ENCODE assay signal across 1 cellular context in the genomic region with DNA sequence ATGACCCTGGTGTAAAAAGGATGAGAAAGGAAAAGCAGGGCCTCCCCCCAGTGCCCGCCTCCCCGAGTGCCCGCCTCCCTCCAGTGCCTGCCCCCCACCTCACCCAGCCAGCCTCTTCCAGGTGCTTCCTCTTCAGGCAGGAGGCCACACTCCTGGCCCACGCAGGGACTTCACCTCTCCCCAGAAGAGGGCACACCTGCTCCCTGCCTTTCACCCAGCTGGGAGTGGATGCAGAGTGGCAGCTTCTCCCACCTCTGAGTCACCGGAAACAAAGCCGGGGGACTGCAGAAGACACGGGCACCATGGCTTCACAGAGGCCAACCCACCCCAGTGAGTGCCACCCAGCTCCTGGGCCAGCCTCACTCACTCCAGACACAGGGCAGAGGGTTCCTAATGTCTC.
A peak's percentile ranks its signal among the peaks of the same experiment; 100 is the strongest.
TF ChIP-seq lines count a peak whose summit lies in the region.

No MANE protein-coding gene starts in this region.

TF ChIP-seq in HepG2, 621 proteins besides CTCF, POLR2A, EP300 and RAD21 (continued from another document and continues in another):
- TF ChIP-seq ARID4A (CRISPR knock-in tag; IDR thresholded peaks at IDR 0.05; ENCODE audit: borderline replicate concordance) (no peak), ZNF282 (IDR thresholded peaks at IDR 0.05; ENCODE audit: partially characterized antibody) (no peak), TRAFD1 (CRISPR knock-in tag; IDR thresholded peaks at IDR 0.05; ENCODE audit: borderline replicate concordance) (no peak), ZNF740 (CRISPR knock-in tag; IDR thresholded peaks at IDR 0.05) (no peak), AGO2 (optimal IDR thresholded peaks at IDR 0.05; ENCODE audit: low read depth, low read length) (no peak), ZNF547 (CRISPR knock-in tag; IDR thresholded peaks at IDR 0.05) (no peak), STAG1 (CRISPR knock-in tag; IDR thresholded peaks at IDR 0.05) (peak; percentile 83), ZNF687 (CRISPR knock-in tag; IDR thresholded peaks at IDR 0.05) (peak; percentile 64), BORCS8-MEF2B (CRISPR knock-in tag; IDR thresholded peaks at IDR 0.05) (no peak), ZNF296 (CRISPR knock-in tag; conservative IDR thresholded peaks at IDR 0.05) (no peak), SMC3 (IDR thresholded peaks at IDR 0.05; ENCODE audit: low read length) (peak; percentile 64), SOX5 (CRISPR knock-in tag; IDR thresholded peaks at IDR 0.05; ENCODE audit: borderline replicate concordance) (no peak), FOXO1 (CRISPR knock-in tag; IDR thresholded peaks at IDR 0.05) (no peak), ZNF724P (CRISPR knock-in tag; IDR thresholded peaks at IDR 0.05; ENCODE audit: borderline replicate concordance) (no peak), GATAD1 (CRISPR knock-in tag; IDR thresholded peaks at IDR 0.05) (0 out of 2 replicates have a peak, but pooled peaks have one; percentile 39), KMT2A (CRISPR knock-in tag; IDR thresholded peaks at IDR 0.05) (no peak), MLXIP (CRISPR knock-in tag; IDR thresholded peaks at IDR 0.05; ENCODE audit: borderline replicate concordance) (no peak), PTBP1 (IDR thresholded peaks at IDR 0.05; ENCODE audit: low read depth, low read length, poor library complexity, severe bottlenecking) (no peak), ZFP36L2 (CRISPR knock-in tag; IDR thresholded peaks at IDR 0.05) (no peak), U2AF2 (IDR thresholded peaks at IDR 0.05; ENCODE audit: low read depth, low read length) (no peak), ZNF383 (CRISPR knock-in tag; IDR thresholded peaks at IDR 0.05; ENCODE audit: borderline replicate concordance) (no peak), ZSCAN31 (CRISPR knock-in tag; IDR thresholded peaks at IDR 0.05; ENCODE audit: low read depth) (no peak), KAT8 (CRISPR knock-in tag; IDR thresholded peaks at IDR 0.05) (no peak), PHF8 (CRISPR knock-in tag; IDR thresholded peaks at IDR 0.05) (no peak), JUNB (CRISPR knock-in tag; IDR thresholded peaks at IDR 0.05; ENCODE audit: borderline replicate concordance) (no peak), CENPT (CRISPR knock-in tag; IDR thresholded peaks at IDR 0.05; ENCODE audit: low read depth) (no peak), ZNF605 (CRISPR knock-in tag; IDR thresholded peaks at IDR 0.05) (no peak), ZNF607 (CRISPR knock-in tag; IDR thresholded peaks at IDR 0.05; ENCODE audit: borderline replicate concordance) (no peak), ZNF776 (CRISPR knock-in tag; IDR thresholded peaks at IDR 0.05) (no peak), MED1 (CRISPR knock-in tag; IDR thresholded peaks at IDR 0.05) (peak; percentile 24; the same call in 1 of the 2 replicates), HES4 (CRISPR knock-in tag; IDR thresholded peaks at IDR 0.05; ENCODE audit: borderline replicate concordance) (no peak), RXRB (CRISPR knock-in tag; IDR thresholded peaks at IDR 0.05; ENCODE audit: borderline replicate concordance) (peak; percentile 48; the same call in 1 of the 2 replicates)
- TF ChIP-seq, protein P1, sequence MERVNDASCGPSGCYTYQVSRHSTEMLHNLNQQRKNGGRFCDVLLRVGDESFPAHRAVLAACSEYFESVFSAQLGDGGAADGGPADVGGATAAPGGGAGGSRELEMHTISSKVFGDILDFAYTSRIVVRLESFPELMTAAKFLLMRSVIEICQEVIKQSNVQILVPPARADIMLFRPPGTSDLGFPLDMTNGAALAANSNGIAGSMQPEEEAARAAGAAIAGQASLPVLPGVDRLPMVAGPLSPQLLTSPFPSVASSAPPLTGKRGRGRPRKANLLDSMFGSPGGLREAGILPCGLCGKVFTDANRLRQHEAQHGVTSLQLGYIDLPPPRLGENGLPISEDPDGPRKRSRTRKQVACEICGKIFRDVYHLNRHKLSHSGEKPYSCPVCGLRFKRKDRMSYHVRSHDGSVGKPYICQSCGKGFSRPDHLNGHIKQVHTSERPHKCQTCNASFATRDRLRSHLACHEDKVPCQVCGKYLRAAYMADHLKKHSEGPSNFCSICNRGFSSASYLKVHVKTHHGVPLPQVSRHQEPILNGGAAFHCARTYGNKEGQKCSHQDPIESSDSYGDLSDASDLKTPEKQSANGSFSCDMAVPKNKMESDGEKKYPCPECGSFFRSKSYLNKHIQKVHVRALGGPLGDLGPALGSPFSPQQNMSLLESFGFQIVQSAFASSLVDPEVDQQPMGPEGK (CRISPR knock-in tag; IDR thresholded peaks at IDR 0.05): 0 out of 2 replicates have a peak, but pooled peaks have one; percentile 23
- TF ChIP-seq, protein P2, sequence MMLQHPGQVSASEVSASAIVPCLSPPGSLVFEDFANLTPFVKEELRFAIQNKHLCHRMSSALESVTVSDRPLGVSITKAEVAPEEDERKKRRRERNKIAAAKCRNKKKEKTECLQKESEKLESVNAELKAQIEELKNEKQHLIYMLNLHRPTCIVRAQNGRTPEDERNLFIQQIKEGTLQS (CRISPR knock-in tag; IDR thresholded peaks at IDR 0.05): no peak
- TF ChIP-seq, protein P3, sequence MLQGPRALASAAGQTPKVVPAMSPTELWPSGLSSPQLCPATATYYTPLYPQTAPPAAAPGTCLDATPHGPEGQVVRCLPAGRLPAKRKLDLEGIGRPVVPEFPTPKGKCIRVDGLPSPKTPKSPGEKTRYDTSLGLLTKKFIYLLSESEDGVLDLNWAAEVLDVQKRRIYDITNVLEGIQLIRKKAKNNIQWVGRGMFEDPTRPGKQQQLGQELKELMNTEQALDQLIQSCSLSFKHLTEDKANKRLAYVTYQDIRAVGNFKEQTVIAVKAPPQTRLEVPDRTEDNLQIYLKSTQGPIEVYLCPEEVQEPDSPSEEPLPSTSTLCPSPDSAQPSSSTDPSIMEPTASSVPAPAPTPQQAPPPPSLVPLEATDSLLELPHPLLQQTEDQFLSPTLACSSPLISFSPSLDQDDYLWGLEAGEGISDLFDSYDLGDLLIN (CRISPR knock-in tag; IDR thresholded peaks at IDR 0.05; ENCODE audit: borderline replicate concordance): no peak
- TF ChIP-seq, protein P4, sequence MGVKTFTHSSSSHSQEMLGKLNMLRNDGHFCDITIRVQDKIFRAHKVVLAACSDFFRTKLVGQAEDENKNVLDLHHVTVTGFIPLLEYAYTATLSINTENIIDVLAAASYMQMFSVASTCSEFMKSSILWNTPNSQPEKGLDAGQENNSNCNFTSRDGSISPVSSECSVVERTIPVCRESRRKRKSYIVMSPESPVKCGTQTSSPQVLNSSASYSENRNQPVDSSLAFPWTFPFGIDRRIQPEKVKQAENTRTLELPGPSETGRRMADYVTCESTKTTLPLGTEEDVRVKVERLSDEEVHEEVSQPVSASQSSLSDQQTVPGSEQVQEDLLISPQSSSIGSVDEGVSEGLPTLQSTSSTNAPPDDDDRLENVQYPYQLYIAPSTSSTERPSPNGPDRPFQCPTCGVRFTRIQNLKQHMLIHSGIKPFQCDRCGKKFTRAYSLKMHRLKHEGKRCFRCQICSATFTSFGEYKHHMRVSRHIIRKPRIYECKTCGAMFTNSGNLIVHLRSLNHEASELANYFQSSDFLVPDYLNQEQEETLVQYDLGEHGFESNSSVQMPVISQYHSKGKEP (CRISPR knock-in tag; IDR thresholded peaks at IDR 0.05): no peak
- TF ChIP-seq, protein P5, sequence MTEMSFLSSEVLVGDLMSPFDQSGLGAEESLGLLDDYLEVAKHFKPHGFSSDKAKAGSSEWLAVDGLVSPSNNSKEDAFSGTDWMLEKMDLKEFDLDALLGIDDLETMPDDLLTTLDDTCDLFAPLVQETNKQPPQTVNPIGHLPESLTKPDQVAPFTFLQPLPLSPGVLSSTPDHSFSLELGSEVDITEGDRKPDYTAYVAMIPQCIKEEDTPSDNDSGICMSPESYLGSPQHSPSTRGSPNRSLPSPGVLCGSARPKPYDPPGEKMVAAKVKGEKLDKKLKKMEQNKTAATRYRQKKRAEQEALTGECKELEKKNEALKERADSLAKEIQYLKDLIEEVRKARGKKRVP (CRISPR knock-in tag; IDR thresholded peaks at IDR 0.05): no peak
- TF ChIP-seq, protein P6, sequence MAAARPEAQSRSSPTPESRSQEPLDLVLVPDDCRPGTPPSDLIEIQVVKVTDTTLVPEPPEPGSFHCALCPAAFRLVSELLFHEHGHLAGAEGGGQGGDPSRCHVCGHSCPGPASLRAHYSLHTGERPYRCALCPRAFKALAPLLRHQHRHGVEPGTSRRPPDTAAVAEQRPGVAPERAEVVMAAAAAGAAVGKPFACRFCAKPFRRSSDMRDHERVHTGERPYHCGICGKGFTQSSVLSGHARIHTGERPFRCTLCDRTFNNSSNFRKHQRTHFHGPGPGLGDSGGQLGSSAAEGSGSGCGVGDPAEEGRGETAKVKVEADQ (CRISPR knock-in tag; IDR thresholded peaks at IDR 0.05; ENCODE audit: borderline replicate concordance): no peak
